Comparison of ENCODE assay signal across 27 cellular contexts in genomic region chr18:26466026-26466425, GRCh38.
"Had no signal": no experiment of that assay in that cellular context is flagged by ENCODE, and none has a peak within 500 bp of the region (broad histone marks: within the 10 kb centered on the region; RNA-seq: fewer than 3 reads in every experiment).

No MANE protein-coding gene starts in this region.

- H3K36me3 ChIP-seq: adrenal gland, colonic mucosa had no signal

- H3K4me3 ChIP-seq: adrenal gland, body of pancreas, colonic mucosa had no signal

- H3K27me3 ChIP-seq: adrenal gland, body of pancreas, colonic mucosa had no signal

- H3K27ac ChIP-seq: adrenal gland, body of pancreas, colonic mucosa, epithelial cell of prostate, VCaP had no signal

- ATAC-seq: activated CD4-positive, CD25-positive, alpha-beta regulatory T cell treated with anti-CD3 and anti-CD28 coated beads, Interleukin-2, amount 50 U/mL, for 24 hours; activated CD8-positive, alpha-beta T cell treated with anti-CD3 and anti-CD28 coated beads for 36 hours; activated T-cell treated with anti-CD3 and anti-CD28 coated beads, Interleukin-2, amount 50 U/mL, for 4 hours; activated T-helper 17 cell treated with anti-CD3 and anti-CD28 coated beads, Interleukin-2, amount 50 U/mL, for 72 hours; body of pancreas had no signal

- H3K4me1 ChIP-seq: adrenal gland, colonic mucosa had no signal

- DNase-seq: activated B cell treated with CpG ODN at 0.5 μM for 24 hours; activated CD4-positive, alpha-beta T cell treated with anti-CD3 and anti-CD28 coated beads for 48 hours; activated CD4-positive, alpha-beta T cell treated with anti-CD3 and anti-CD28 coated beads, Interleukin-2, amount 50 U/mL, for 1 hour; activated CD4-positive, alpha-beta T cell treated with anti-CD3 and anti-CD28 coated beads, Interleukin-2, amount 50 U/mL, for 48 hours; activated CD8-positive, alpha-beta memory T cell treated with anti-CD3 and anti-CD28 coated beads for 24 hours; activated CD8-positive, alpha-beta T cell treated with anti-CD3 and anti-CD28 coated beads for 36 hours; activated effector memory CD4-positive, alpha-beta T cell treated with Interleukin-2 at 50 U/mL for 16 hours; activated gamma-delta T cell treated with Interleukin-2 at 50 U/mL for 16 hours; activated naive CD4-positive, alpha-beta T cell treated with anti-CD3 and anti-CD28 coated beads, Interleukin-2, amount 50 U/mL, for 16 hours; activated naive CD4-positive, alpha-beta T cell treated with Interleukin-2 at 50 U/mL for 16 hours; activated T-cell treated with anti-CD3 and anti-CD28 coated beads, Interleukin-2, amount 50 U/mL, for 4 hours; adrenal gland; amygdala; aorta; body of pancreas; caudate nucleus; colonic mucosa; effector CD8-positive, alpha-beta T cell; foreskin fibroblast; T-helper 2 cell had no signal

- FAIRE-seq: endometrium, endothelial cell of umbilical vein, frontal cortex had no signal

- H3K9me3 ChIP-seq: adrenal gland, body of pancreas, colonic mucosa had no signal
